ENCODE assay signal across 18 cellular contexts in the genomic region with DNA sequence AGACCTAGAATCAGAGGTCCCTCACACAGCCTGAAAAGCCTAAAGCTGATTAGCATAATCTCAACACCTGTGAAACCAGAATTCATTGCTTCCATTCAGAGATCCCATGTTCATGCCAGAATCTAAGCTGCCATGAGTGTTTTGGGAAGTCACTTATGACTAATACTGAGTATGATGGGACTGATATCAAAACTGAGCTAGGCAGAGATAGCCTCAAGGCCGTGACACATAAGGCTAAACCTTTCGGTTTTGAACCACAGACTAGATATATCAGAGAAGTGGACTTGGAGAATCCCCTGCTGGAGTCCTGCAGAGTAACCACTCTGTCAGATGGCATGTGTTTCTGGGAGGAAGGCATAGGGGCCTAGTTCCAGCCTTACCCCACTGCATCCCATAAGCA. TPM values are rescaled to one million over a fixed set of nuclear protein-coding genes. Genes with fewer than 3 reads are reported as not detected.
"Had no signal": no experiment of that assay in that cellular context is flagged by ENCODE, and none has a peak within 500 bp of the region (broad histone marks: within the 10 kb centered on the region; RNA-seq: fewer than 3 reads in every experiment).

No MANE protein-coding gene starts in this region.

- H3K4me3 ChIP-seq: gastrocnemius medialis, heart left ventricle, left ventricle myocardium inferior, thyroid gland had no signal

- ATAC-seq: activated CD8-positive, alpha-beta memory T cell treated with anti-CD3 and anti-CD28 coated beads, Interleukin-2, amount 10 ng/mL, durations not matched to agents 7 days and 5 days; gastrocnemius medialis; heart left ventricle; T-helper 17 cell had no signal

- H3K4me3 Mint-ChIP-seq: activated CD4-positive, alpha-beta memory T cell treated with anti-CD3 and anti-CD28 coated beads, Interleukin-2, amount 10 ng/mL, durations not matched to agents 7 days and 5 days; activated CD8-positive, alpha-beta memory T cell treated with anti-CD3 and anti-CD28 coated beads, Interleukin-2, amount 10 ng/mL, durations not matched to agents 7 days and 5 days; activated naive CD8-positive, alpha-beta T cell treated with anti-CD3 and anti-CD28 coated beads for 36 hours; T-helper 17 cell had no signal

- H3K27me3 ChIP-seq: gastrocnemius medialis, heart left ventricle, thyroid gland had no signal

- H3K4me1 ChIP-seq: gastrocnemius medialis, heart left ventricle, left ventricle myocardium inferior, thyroid gland had no signal

- H3K27ac Mint-ChIP-seq: activated CD4-positive, alpha-beta memory T cell treated with anti-CD3 and anti-CD28 coated beads, Interleukin-2, amount 10 ng/mL, durations not matched to agents 7 days and 5 days; activated CD8-positive, alpha-beta memory T cell treated with anti-CD3 and anti-CD28 coated beads, Interleukin-2, amount 10 ng/mL, durations not matched to agents 7 days and 5 days; activated naive CD8-positive, alpha-beta T cell treated with anti-CD3 and anti-CD28 coated beads for 36 hours; T-helper 17 cell had no signal

- H3K4me1 Mint-ChIP-seq: activated CD4-positive, alpha-beta memory T cell treated with anti-CD3 and anti-CD28 coated beads, Interleukin-2, amount 10 ng/mL, durations not matched to agents 7 days and 5 days; activated CD8-positive, alpha-beta memory T cell treated with anti-CD3 and anti-CD28 coated beads, Interleukin-2, amount 10 ng/mL, durations not matched to agents 7 days and 5 days; activated naive CD8-positive, alpha-beta T cell treated with anti-CD3 and anti-CD28 coated beads for 36 hours; T-helper 17 cell had no signal

- H3K27ac ChIP-seq: gastrocnemius medialis, heart left ventricle, left ventricle myocardium inferior, thyroid gland had no signal

- H3K27me3 Mint-ChIP-seq: activated CD4-positive, alpha-beta memory T cell treated with anti-CD3 and anti-CD28 coated beads, Interleukin-2, amount 10 ng/mL, durations not matched to agents 7 days and 5 days; activated naive CD8-positive, alpha-beta T cell treated with anti-CD3 and anti-CD28 coated beads for 36 hours had no signal

- DNase-seq: activated CD4-positive, alpha-beta memory T cell treated with anti-CD3 and anti-CD28 coated beads, Interleukin-2, amount 10 ng/mL, durations not matched to agents 7 days and 5 days; activated CD8-positive, alpha-beta memory T cell treated with anti-CD3 and anti-CD28 coated beads, Interleukin-2, amount 10 ng/mL, durations not matched to agents 7 days and 5 days; activated naive CD4-positive, alpha-beta T cell; activated naive CD8-positive, alpha-beta T cell treated with anti-CD3 and anti-CD28 coated beads for 36 hours; amniotic stem cell; gastrocnemius medialis; heart left ventricle; kidney glomerular epithelial cell; left ventricle myocardium inferior; occipital lobe; posterior cingulate gyrus; stimulated activated CD4-positive, alpha-beta T cell treated with anti-CD3 and anti-CD28 coated beads, Interleukin-2, amount 100 ng/mL, for 24 hours; stimulated activated naive CD4-positive, alpha-beta T cell treated with Interleukin-2 at 50 U/mL for 16 hours; T-helper 17 cell; thyroid gland had no signal

- H3K9me3 Mint-ChIP-seq: activated CD4-positive, alpha-beta memory T cell treated with anti-CD3 and anti-CD28 coated beads, Interleukin-2, amount 10 ng/mL, durations not matched to agents 7 days and 5 days had no signal

- H3K36me3 Mint-ChIP-seq: activated CD8-positive, alpha-beta memory T cell treated with anti-CD3 and anti-CD28 coated beads, Interleukin-2, amount 10 ng/mL, durations not matched to agents 7 days and 5 days; activated naive CD8-positive, alpha-beta T cell treated with anti-CD3 and anti-CD28 coated beads for 36 hours had no signal

- H3K9me3 ChIP-seq: gastrocnemius medialis, thyroid gland had no signal

- H3K36me3 ChIP-seq: gastrocnemius medialis, heart left ventricle, left ventricle myocardium inferior, thyroid gland had no signal

RNA-seq across cellular contexts. Expression of a gene that starts 23.1 kb away (rescaled TPM):
- total RNA-seq: activated CD4-positive, alpha-beta memory T cell treated with anti-CD3 and anti-CD28 coated beads, Interleukin-2, amount 10 ng/mL, durations not matched to agents 7 days and 5 days; activated CD8-positive, alpha-beta memory T cell treated with anti-CD3 and anti-CD28 coated beads, Interleukin-2, amount 10 ng/mL, durations not matched to agents 7 days and 5 days; activated naive CD8-positive, alpha-beta T cell treated with anti-CD3 and anti-CD28 coated beads for 36 hours; gastrocnemius medialis; subcutaneous adipose tissue; T-helper 17 cell; ureter had no signal
- polyA plus RNA-seq: neural cell had no signal
